Comparison of ENCODE assay signal across 24 cellular contexts in the genomic region with DNA sequence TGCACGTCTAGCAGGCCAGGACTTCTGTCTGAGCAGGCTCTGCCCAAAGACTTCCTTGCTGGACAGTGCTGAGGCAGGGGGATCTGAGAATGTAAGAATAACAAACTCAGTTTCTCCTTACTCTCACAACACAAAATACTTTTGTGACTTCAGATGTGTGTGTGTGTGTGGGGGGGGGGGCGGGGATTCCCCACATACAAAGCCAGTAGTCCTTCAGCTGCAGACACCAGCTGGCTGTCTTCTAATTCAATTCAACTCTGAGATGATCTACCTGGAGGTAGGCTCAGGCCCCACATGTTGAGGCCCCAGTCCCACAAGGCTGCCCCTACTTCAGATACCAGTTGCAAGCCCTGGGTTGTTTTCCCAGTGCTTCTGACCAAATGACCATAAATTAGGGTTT. TPM values are rescaled to one million over a fixed set of nuclear protein-coding genes. Genes with fewer than 3 reads are reported as not detected.
"Had no signal": no experiment of that assay in that cellular context is flagged by ENCODE, and none has a peak within 500 bp of the region (broad histone marks: within the 10 kb centered on the region; RNA-seq: fewer than 3 reads in every experiment).

No MANE protein-coding gene starts in this region.

- FAIRE-seq: pancreas, small intestine had no signal

- H3K4me1 Mint-ChIP-seq: natural killer cell had no signal

- H3K4me3 Mint-ChIP-seq: mesothelial cell of epicardium; natural killer cell; nephron progenitor cell; neural progenitor cell; stimulated activated effector memory CD8-positive, alpha-beta T cell treated with anti-CD3 and anti-CD28 coated beads, Interleukin-12 subunit alpha, Interleukin-12 subunit beta, amount 100 ng/mL, for 72 hours; stimulated activated naive CD8-positive, alpha-beta T cell treated with anti-CD3 and anti-CD28 coated beads, Interleukin-15, Interleukin-2, amounts not matched to agents 100 ng/mL and 50 ng/mL, for 24 hours had no signal

- H3K4me2 ChIP-seq: neural progenitor cell had no signal

- H3K36me3 Mint-ChIP-seq: mesothelial cell of epicardium; naive B cell; natural killer cell; neural progenitor cell; stimulated activated effector memory CD8-positive, alpha-beta T cell treated with anti-CD3 and anti-CD28 coated beads, Interleukin-12 subunit alpha, Interleukin-12 subunit beta, amount 100 ng/mL, for 72 hours had no signal

- DNase-seq: mesendoderm; naive B cell; natural killer cell; nephron progenitor cell; posterior cingulate gyrus; retina; small intestine; stimulated activated CD4-positive, alpha-beta T cell treated with anti-CD3 and anti-CD28 coated beads, Interleukin-4, amount 100 ng/mL, for 24 hours; stimulated activated naive CD4-positive, alpha-beta T cell; trophoblast cell had no signal

- H2AFZ ChIP-seq: neural progenitor cell had no signal

- H3K9me3 ChIP-seq: left ventricle myocardium inferior, pancreas, prostate gland, sigmoid colon, spleen, suprapubic skin, thoracic aorta, tibial artery, uterus had no signal

- H3K4me1 ChIP-seq: pancreas had no signal

- H3K27me3 ChIP-seq: pancreas, tibial artery, uterus had no signal

- H3K9ac ChIP-seq: neural progenitor cell had no signal

- H3K9me3 Mint-ChIP-seq: mesothelial cell of epicardium; natural killer cell; nephron progenitor cell; neural progenitor cell; stimulated activated effector memory CD8-positive, alpha-beta T cell treated with anti-CD3 and anti-CD28 coated beads, Interleukin-12 subunit alpha, Interleukin-12 subunit beta, amount 100 ng/mL, for 72 hours; stimulated activated naive CD8-positive, alpha-beta T cell treated with anti-CD3 and anti-CD28 coated beads, Interleukin-15, Interleukin-2, amounts not matched to agents 100 ng/mL and 50 ng/mL, for 24 hours had no signal

- H3K27ac Mint-ChIP-seq: mesothelial cell of epicardium; naive B cell; natural killer cell; nephron progenitor cell; neural progenitor cell; stimulated activated effector memory CD8-positive, alpha-beta T cell treated with anti-CD3 and anti-CD28 coated beads, Interleukin-12 subunit alpha, Interleukin-12 subunit beta, amount 100 ng/mL, for 72 hours; stimulated activated naive CD8-positive, alpha-beta T cell treated with anti-CD3 and anti-CD28 coated beads, Interleukin-15, Interleukin-2, amounts not matched to agents 100 ng/mL and 50 ng/mL, for 24 hours had no signal

- ATAC-seq: natural killer cell; pancreas; stimulated activated effector memory CD8-positive, alpha-beta T cell treated with anti-CD3 and anti-CD28 coated beads, Interleukin-12 subunit alpha, Interleukin-12 subunit beta, amount 100 ng/mL, for 72 hours had no signal

- H3K36me3 ChIP-seq: left ventricle myocardium inferior, neural progenitor cell, pancreas, prostate gland, sigmoid colon, spleen, suprapubic skin, thoracic aorta, tibial artery, uterus had no signal

- H3K4me3 ChIP-seq: left ventricle myocardium inferior, lung, neural progenitor cell, pancreas, prostate gland, sigmoid colon, spleen, suprapubic skin, thoracic aorta, tibial artery, uterus had no signal

- H3K27ac ChIP-seq: left ventricle myocardium inferior, neural progenitor cell, pancreas, prostate gland, sigmoid colon, spleen, suprapubic skin, thoracic aorta, tibial artery, uterus had no signal

RNA-seq across cellular contexts. Expression of a gene that starts 4.7 kb away (rescaled TPM):
- total RNA-seq: natural killer cell had no signal
